ENCODE assay signal across 20 cellular contexts in genomic region chr11:3936517-3936916, GRCh38.
"Had no signal": no experiment of that assay in that cellular context is flagged by ENCODE, and none has a peak within 500 bp of the region (broad histone marks: within the 10 kb centered on the region; RNA-seq: fewer than 3 reads in every experiment).

No MANE protein-coding gene starts in this region.

- H3K4me3 Mint-ChIP-seq: activated naive CD4-positive, alpha-beta T cell treated with anti-CD3 and anti-CD28 coated beads, Interleukin-2, amount 10 ng/mL, durations not matched to agents 7 days and 5 days; activated T-cell treated with anti-CD3 and anti-CD28 coated beads, Interleukin-2, amount 50 U/mL, for 4 hours; endodermal cell; memory B cell; T-helper 2 cell treated with Interferon-gamma antibody and Interleukin-4, amounts not matched to agents 5 μg/mL and 100 μg/mL, for 36 hours had no signal

- H3K36me3 ChIP-seq: cardiac muscle cell, heart left ventricle, neutrophil, pancreas, upper lobe of right lung had no signal

- H3K4me1 Mint-ChIP-seq: endodermal cell had no signal

- H3K9me3 ChIP-seq: heart left ventricle, neutrophil, pancreas, upper lobe of right lung had no signal

- H3K27me3 ChIP-seq: cardiac muscle cell, heart left ventricle, neutrophil, pancreas, upper lobe of right lung had no signal

- FAIRE-seq: colon, pancreas, TTC549 had no signal

- H3K27ac Mint-ChIP-seq: activated naive CD4-positive, alpha-beta T cell treated with anti-CD3 and anti-CD28 coated beads, Interleukin-2, amount 10 ng/mL, durations not matched to agents 7 days and 5 days; endodermal cell; memory B cell; T-helper 2 cell treated with Interferon-gamma antibody and Interleukin-4, amounts not matched to agents 5 μg/mL and 100 μg/mL, for 36 hours had no signal

- H3K9me3 Mint-ChIP-seq: activated naive CD4-positive, alpha-beta T cell treated with anti-CD3 and anti-CD28 coated beads, Interleukin-2, amount 10 ng/mL, durations not matched to agents 7 days and 5 days; activated T-cell treated with anti-CD3 and anti-CD28 coated beads, Interleukin-2, amount 50 U/mL, for 4 hours; endodermal cell; memory B cell; T-helper 2 cell treated with Interferon-gamma antibody and Interleukin-4, amounts not matched to agents 5 μg/mL and 100 μg/mL, for 36 hours had no signal

- H3K27me3 Mint-ChIP-seq: activated naive CD4-positive, alpha-beta T cell treated with anti-CD3 and anti-CD28 coated beads, Interleukin-2, amount 10 ng/mL, durations not matched to agents 7 days and 5 days; memory B cell had no signal

- H3K4me3 ChIP-seq: cardiac muscle cell, dorsolateral prefrontal cortex, heart left ventricle, pancreas, upper lobe of right lung had no signal

- H3K27ac ChIP-seq: cardiac muscle cell, dorsolateral prefrontal cortex, heart left ventricle, neutrophil, pancreas, upper lobe of right lung had no signal

- H3K4me1 ChIP-seq: pancreas had no signal

- DNase-seq: activated CD8-positive, alpha-beta memory T cell treated with anti-CD3 and anti-CD28 coated beads, Interleukin-2, amount 50 U/mL, for 4 hours; activated naive CD4-positive, alpha-beta T cell treated with anti-CD3 and anti-CD28 coated beads, Interleukin-2, amount 10 ng/mL, durations not matched to agents 7 days and 5 days; activated T-cell treated with anti-CD3 and anti-CD28 coated beads, Interleukin-2, amount 50 U/mL, for 4 hours; dorsolateral prefrontal cortex; endodermal cell; foreskin melanocyte; heart left ventricle; kidney glomerular epithelial cell; left ventricle myocardium superior; pancreas; stimulated activated CD4-positive, alpha-beta T cell treated with anti-CD3 and anti-CD28 coated beads, Interleukin-4, amount 100 ng/mL, for 4 hours; stimulated activated naive CD4-positive, alpha-beta T cell; SW 1271; upper lobe of right lung had no signal
